ENCODE assay signal across 8 cellular contexts in the genomic region with DNA sequence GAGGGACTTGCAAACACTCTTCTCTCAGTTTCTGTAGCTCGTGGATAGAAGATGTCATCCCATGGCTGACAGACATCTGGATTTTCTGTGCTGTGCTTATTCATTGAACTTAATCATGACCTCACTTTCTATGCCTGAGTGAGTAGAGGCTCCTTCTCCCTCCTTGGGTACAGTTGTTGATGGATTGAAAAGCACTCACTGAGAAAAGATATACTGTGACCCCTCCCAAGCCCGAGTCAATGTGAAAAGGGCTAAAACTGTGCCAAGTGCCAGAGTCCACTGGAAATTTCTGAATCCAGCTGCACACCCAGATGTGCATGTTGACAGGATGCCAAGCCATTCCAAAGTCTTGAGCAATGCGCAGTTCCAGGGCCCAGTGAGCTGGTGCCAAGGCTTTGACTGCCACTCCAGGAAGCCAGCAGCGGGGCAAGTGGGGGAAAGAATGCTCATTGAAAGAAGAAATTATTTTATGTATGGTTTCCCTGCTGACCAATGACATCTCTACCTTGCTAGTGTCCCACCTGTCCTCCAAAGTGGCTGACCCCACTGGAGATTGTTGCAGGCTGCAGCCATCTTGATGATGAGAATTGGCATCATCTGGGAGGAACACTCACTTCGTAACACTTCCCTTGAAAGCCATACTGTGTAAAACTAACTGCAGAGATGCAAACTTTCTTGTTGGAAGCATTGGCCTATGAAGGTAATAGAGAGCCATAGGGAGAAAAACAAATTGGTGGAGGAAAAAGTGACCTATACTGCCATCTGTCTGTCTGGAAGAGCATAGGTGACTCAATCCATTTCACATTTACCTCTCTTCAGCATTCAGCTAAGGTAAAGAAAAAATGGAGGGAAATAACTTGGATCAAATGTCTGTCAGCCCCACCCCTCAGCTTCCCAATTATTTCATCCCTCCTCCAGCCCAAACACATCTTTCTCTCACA.
DNase-seq lines count a peak whose midpoint lies in the region; ATAC-seq, FAIRE-seq and TF ChIP-seq lines count a peak whose summit lies in the region.

No MANE protein-coding gene starts in this region.

- no peak for TF ChIP-seq POLR2A in HepG2 (IDR thresholded peaks at IDR 0.05; ENCODE audit: insufficient read depth in 1 of 2, low read depth in 2 of 2, low read length in 2 of 2)

- no peaks in the 10 kb centered on the region for H4K20me1 ChIP-seq in HepG2 (ENCODE audit: insufficient read depth, low read length)

- H3K4me3 ChIP-seq in BE2C (ENCODE audit: low read depth, low read length) (no peak overlapping the region), HepG2 (replicated peaks in 1 of 3; ENCODE audit: insufficient read depth in 1 of 3, low read depth in 2 of 3, low read length in 3 of 3) (no peak overlapping the region)

- no peak for FAIRE-seq in HepG2 (lab: Jason Lieb, UNC)

- H3K4me3 Mint-ChIP-seq in brain (no peak overlapping the region), natural killer cell (no peak overlapping the region)

- no TSS peak for BruUV-seq in HepG2 (replicated peaks; lab: Mats Ljungman, UMichigan)

- no peaks in the 10 kb centered on the region for H3K36me3 Mint-ChIP-seq in brain
- no peaks in the 10 kb centered on the region for H3K36me3 Mint-ChIP-seq in natural killer cell

- H2AFZ ChIP-seq in HepG2 (ENCODE audit: low read length), result no peak overlapping the region

- in situ Hi-C loops in HepG2 (cut with HindIII; ENCODE audit: extremely low pct_ligation_motif_present, low pct_unique_long_range_greater_than_20kb), result no loop called here

- H3K4me1 Mint-ChIP-seq in brain, result peaks cover 21% of the 10 kb centered on the region
- no peaks in the 10 kb centered on the region for H3K4me1 Mint-ChIP-seq in natural killer cell

- no peak overlapping the region for H3K9ac ChIP-seq in HepG2 (ENCODE audit: insufficient read depth, low read depth, low read length)

- TF ChIP-seq CTCF in BE2C (IDR thresholded peaks at IDR 0.05; ENCODE audit: low read depth, low read length) (peak; percentile 50), brain (conservative IDR thresholded peaks at IDR 0.05) (peak; percentile 47 to 68), HepG2 (CRISPR knock-in tag; IDR thresholded peaks at IDR 0.05) (peak; percentile 46), natural killer cell (IDR thresholded peaks at IDR 0.05) (no peak), omental fat pad (IDR thresholded peaks at IDR 0.05) (no peak)

- H3K4me2 ChIP-seq in HepG2 (ENCODE audit: low read depth, low read length), result no peak overlapping the region

- ATAC-seq in HG02884 (IDR thresholded peaks at IDR 0.05; ENCODE audit: unreplicated experiment), result peak; percentile 50
- peak; percentile 65 for ATAC-seq in HepG2
- ATAC-seq in HG03439 (IDR thresholded peaks at IDR 0.05; ENCODE audit: unreplicated experiment), result no peak
- ATAC-seq in natural killer cell, result no peak
- no peak for ATAC-seq in omental fat pad (ENCODE audit: low FRiP score)
- ATAC-seq in HG03460 (IDR thresholded peaks at IDR 0.05; ENCODE audit: unreplicated experiment), result no peak

- POLR2A ChIA-PET in HepG2 (lab: Yijun Ruan, JAX), result no interaction called here

- H3K9me3 Mint-ChIP-seq in brain (peaks cover 0 to 2% (median 0%) of the 10 kb centered on the region in 5 experiments), natural killer cell (no peaks in the 10 kb centered on the region)

- no peaks in the 10 kb centered on the region for H3K27me3 ChIP-seq in BE2C
- no peaks in the 10 kb centered on the region for H3K27me3 ChIP-seq in HepG2 (ENCODE audit: control insufficient read depth in 1 of 2, insufficient read depth in 2 of 2, low read length in 2 of 2)

- H3K27ac Mint-ChIP-seq in brain (peak overlapping the region in 1 of 5 experiments; percentile 35), natural killer cell (no peak overlapping the region)

- H3K27ac ChIP-seq in HepG2 (ENCODE audit: extremely low read length, insufficient read depth, low read length), result no peak overlapping the region

- intact Hi-C loops in HepG2 (cut with micrococcal nuclease; ENCODE audit: unreplicated experiment) (no loop called here), natural killer cell (cut with micrococcal nuclease) (no loop called here)

- H3K79me2 ChIP-seq in HepG2 (ENCODE audit: insufficient read depth, low read length), result no peaks in the 10 kb centered on the region

- H3K36me3 ChIP-seq in BE2C, result no peaks in the 10 kb centered on the region
- no peaks in the 10 kb centered on the region for H3K36me3 ChIP-seq in HepG2 (replicated peaks in 1 of 2; ENCODE audit: control insufficient read depth in 1 of 2, insufficient read depth in 2 of 2, low read length in 2 of 2)

- no peaks in the 10 kb centered on the region for H3K4me1 ChIP-seq in BE2C
- no peaks in the 10 kb centered on the region for H3K4me1 ChIP-seq in HepG2 (ENCODE audit: insufficient read depth, low read length)

- TF ChIP-seq EP300 in HepG2 (IDR thresholded peaks at IDR 0.05; ENCODE audit: low read depth in 2 of 2, low read length in 2 of 2) (no peak), HepG2 (CRISPR knock-in tag; IDR thresholded peaks at IDR 0.05; ENCODE audit: borderline replicate concordance) (no peak)

- no peak for TF ChIP-seq RAD21 in HepG2 (CRISPR knock-in tag; IDR thresholded peaks at IDR 0.05)

- DNase-seq in BE2C (no peak), HepG2 (ENCODE audit: low spot score) (peak; percentile 7), natural killer cell (no peak), omental fat pad (ENCODE audit: low spot score) (no peak)

- H3K9me3 ChIP-seq in BE2C (no peaks in the 10 kb centered on the region), HepG2 (ENCODE audit: low read length) (no peaks in the 10 kb centered on the region)

- 20% methylated on average over 5 of the region's 5 CpGs for WGBS in HepG2 (ENCODE audit: low lambda C conversion rate)

- H3K27me3 Mint-ChIP-seq in brain (no peaks in the 10 kb centered on the region), natural killer cell (ENCODE audit: low read depth in 2 of 2) (peaks cover 19 to 25% of the 10 kb centered on the region in 2 donors)

- CTCF ChIA-PET in HepG2 (lab: Yijun Ruan, JAX; ENCODE audit: low intra/inter-chr PET ratio, low total read pairs), result interaction anchor here (1.1 kb wide), 1 partner anchor 746 kb away, joined by 4 read pairs; no protein-coding TSS in a partner anchor

TF ChIP-seq in HepG2, 621 proteins besides CTCF, POLR2A, EP300 and RAD21:
- peak; percentile 38 for TF ChIP-seq STAG1 (CRISPR knock-in tag; IDR thresholded peaks at IDR 0.05)
- TF ChIP-seq, protein P1, sequence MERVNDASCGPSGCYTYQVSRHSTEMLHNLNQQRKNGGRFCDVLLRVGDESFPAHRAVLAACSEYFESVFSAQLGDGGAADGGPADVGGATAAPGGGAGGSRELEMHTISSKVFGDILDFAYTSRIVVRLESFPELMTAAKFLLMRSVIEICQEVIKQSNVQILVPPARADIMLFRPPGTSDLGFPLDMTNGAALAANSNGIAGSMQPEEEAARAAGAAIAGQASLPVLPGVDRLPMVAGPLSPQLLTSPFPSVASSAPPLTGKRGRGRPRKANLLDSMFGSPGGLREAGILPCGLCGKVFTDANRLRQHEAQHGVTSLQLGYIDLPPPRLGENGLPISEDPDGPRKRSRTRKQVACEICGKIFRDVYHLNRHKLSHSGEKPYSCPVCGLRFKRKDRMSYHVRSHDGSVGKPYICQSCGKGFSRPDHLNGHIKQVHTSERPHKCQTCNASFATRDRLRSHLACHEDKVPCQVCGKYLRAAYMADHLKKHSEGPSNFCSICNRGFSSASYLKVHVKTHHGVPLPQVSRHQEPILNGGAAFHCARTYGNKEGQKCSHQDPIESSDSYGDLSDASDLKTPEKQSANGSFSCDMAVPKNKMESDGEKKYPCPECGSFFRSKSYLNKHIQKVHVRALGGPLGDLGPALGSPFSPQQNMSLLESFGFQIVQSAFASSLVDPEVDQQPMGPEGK (CRISPR knock-in tag; IDR thresholded peaks at IDR 0.05), result no peak

Comparison
In these comparisons a context has a peak if more than half of its experiments do, and no peak if none do; other contexts are left out.
1. CTCF ChIP-seq: peak in BE2C (single experiment), brain (2 of 2) and HepG2 (single experiment); none in natural killer cell (single experiment) and omental fat pad (0 of 3).
2. ATAC-seq: peak in HG02884 (single experiment) and HepG2 (single experiment); none in HG03439 (single experiment), natural killer cell (0 of 3), omental fat pad (single experiment) and HG03460 (single experiment).